7 cellular contexts compared by ENCODE assay signal in the genomic region with DNA sequence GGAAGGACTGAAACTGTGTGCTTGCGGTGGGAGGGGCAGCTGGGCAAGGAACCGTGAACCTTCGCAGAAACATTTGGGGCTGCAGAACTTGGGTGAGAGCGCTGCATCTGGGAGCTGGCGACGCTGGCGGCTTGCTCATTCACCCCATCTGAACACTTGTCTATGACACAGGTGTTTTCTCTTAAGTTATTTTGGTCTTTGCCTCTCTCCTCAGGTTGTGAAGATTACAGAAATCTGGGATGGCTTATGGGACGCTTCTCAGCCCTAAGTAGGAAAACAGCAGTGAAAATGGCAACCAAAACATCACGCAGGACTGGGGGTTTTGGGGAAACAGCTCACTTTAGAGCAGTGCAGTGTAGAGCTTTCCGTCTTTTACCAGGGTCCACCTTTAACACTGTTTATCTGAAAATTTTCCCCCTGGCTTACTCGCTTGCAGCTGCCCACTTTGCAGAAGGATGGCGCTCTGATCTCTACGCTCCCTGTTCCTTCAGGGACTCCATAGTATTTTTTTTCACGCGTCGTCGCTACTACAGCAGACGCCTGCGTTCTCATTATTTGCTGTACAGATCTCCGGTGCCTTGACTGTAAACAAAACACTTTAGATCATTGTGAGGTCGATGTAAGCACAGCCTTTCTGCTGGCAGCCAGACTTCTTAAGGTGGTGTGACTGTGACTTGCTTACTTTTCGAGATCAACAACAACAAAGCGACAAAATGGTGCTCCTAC. TPM values are rescaled to one million over a fixed set of nuclear protein-coding genes. Genes with fewer than 3 reads are reported as not detected.
DNase-seq lines count a peak whose midpoint lies in the region; ATAC-seq, FAIRE-seq and TF ChIP-seq lines count a peak whose summit lies in the region.

No MANE protein-coding gene starts in this region.

- ATAC-seq in HG03442 (IDR thresholded peaks at IDR 0.05; ENCODE audit: unreplicated experiment), result peak; percentile 27
- ATAC-seq in left colon, result peak; percentile 17
- peak; percentile 13 for ATAC-seq in stimulated activated naive CD8-positive, alpha-beta T cell treated with anti-CD3 and anti-CD28 coated beads, Interleukin-15, amount 100 ng/mL, for 72 hours

- no peak overlapping the region; the same call in 1 of the 2 replicates for H3K27ac ChIP-seq in SJSA1

- intact Hi-C loops in left colon (cut with DNase I, micrococcal nuclease), result no loop called here

- peaks cover 47% of the 10 kb centered on the region for H3K4me1 Mint-ChIP-seq in brain
- peaks cover 34% of the 10 kb centered on the region for H3K4me1 Mint-ChIP-seq in stimulated activated naive CD8-positive, alpha-beta T cell treated with anti-CD3 and anti-CD28 coated beads, Interleukin-15, amount 100 ng/mL, for 72 hours

- H3K4me3 Mint-ChIP-seq in brain, result peak overlapping the region; percentile 75 to 90 (median 81)
- peak overlapping the region; percentile 89 to 92 for H3K4me3 Mint-ChIP-seq in stimulated activated naive CD8-positive, alpha-beta T cell treated with anti-CD3 and anti-CD28 coated beads, Interleukin-15, amount 100 ng/mL, for 72 hours

- peaks cover 22% of the 10 kb centered on the region for H3K36me3 ChIP-seq in SJSA1

- H3K4me1 ChIP-seq in SJSA1 (replicated peaks), result peaks cover 34% of the 10 kb centered on the region

- H3K36me3 Mint-ChIP-seq in brain, result peaks cover 21% of the 10 kb centered on the region

- no peak for DNase-seq in GM12891 (ENCODE audit: insufficient read length, low spot score)
- peak in 1 of 2 experiments; percentile 46 for DNase-seq in SJSA1 (ENCODE audit: low read depth in 1 of 2, low spot score in 2 of 2)
- peak; percentile 72 to 75 for DNase-seq in left colon
- peak; percentile 32 to 48 for DNase-seq in stimulated activated naive CD8-positive, alpha-beta T cell treated with anti-CD3 and anti-CD28 coated beads, Interleukin-15, amount 100 ng/mL, for 72 hours
- DNase-seq in AG20443 (ENCODE audit: low spot score), result no peak

- no peaks in the 10 kb centered on the region for H3K27me3 ChIP-seq in SJSA1 (replicated peaks)

- peak; percentile 64 for TF ChIP-seq POLR2A in GM12891 (IDR thresholded peaks at IDR 0.05; ENCODE audit: low read depth, low read length)

- peaks cover 25% of the 10 kb centered on the region for H3K27me3 Mint-ChIP-seq in brain
- H3K27me3 Mint-ChIP-seq in stimulated activated naive CD8-positive, alpha-beta T cell treated with anti-CD3 and anti-CD28 coated beads, Interleukin-15, amount 100 ng/mL, for 72 hours, result no peaks in the 10 kb centered on the region

- H3K9me3 ChIP-seq in SJSA1 (replicated peaks), result no peaks in the 10 kb centered on the region

- H3K27ac Mint-ChIP-seq in brain, result peak overlapping the region; percentile 87 to 96 (median 94)
- H3K27ac Mint-ChIP-seq in stimulated activated naive CD8-positive, alpha-beta T cell treated with anti-CD3 and anti-CD28 coated beads, Interleukin-15, amount 100 ng/mL, for 72 hours, result peak overlapping the region; percentile 94 to 98

- FAIRE-seq in GM12891 (lab: Jason Lieb, UNC), result peak; percentile 86

- peak in 1 of 2 experiments; percentile 53 for TF ChIP-seq CTCF in brain (conservative IDR thresholded peaks at IDR 0.05)

- peak overlapping the region; percentile 28 for H3K4me3 ChIP-seq in SJSA1

- peaks cover 0 to 5% (median 0%) of the 10 kb centered on the region in 5 experiments for H3K9me3 Mint-ChIP-seq in brain
- no peaks in the 10 kb centered on the region for H3K9me3 Mint-ChIP-seq in stimulated activated naive CD8-positive, alpha-beta T cell treated with anti-CD3 and anti-CD28 coated beads, Interleukin-15, amount 100 ng/mL, for 72 hours

TF ChIP-seq in GM12891, 5 proteins besides CTCF, POLR2A, EP300 and RAD21:
- TF ChIP-seq POLR2AphosphoS5 (IDR thresholded peaks at IDR 0.05; ENCODE audit: low read depth, low read length) (peak; percentile 48; the same call in 1 of the 2 replicates), TAF1 (IDR thresholded peaks at IDR 0.05; ENCODE audit: low read depth, low read length) (peak; percentile 71), SPI1 (IDR thresholded peaks at IDR 0.05; ENCODE audit: low read depth, low read length) (0 out of 2 replicates have a peak, but pooled peaks have one; percentile 2), POU2F2 (IDR thresholded peaks at IDR 0.05; ENCODE audit: low read depth, low read length) (no peak; the same call in 1 of the 2 replicates), PAX5 (IDR thresholded peaks at IDR 0.05; ENCODE audit: insufficient read depth, low read length, severe bottlenecking) (peak; percentile 95)

RNA-seq across cellular contexts. Expression of gene CDKN1B, which starts 2.7 kb away (rescaled TPM):
- polyA plus RNA-seq in GM12891 (2012; ENCODE audit: low read depth, missing spikeins), result 11.8 TPM
- 42.8 and 44.8 TPM in 2 replicates for total RNA-seq in SJSA1 (2014; rRNA removed; shearing (Covaris generic))
- 81.4 TPM for polyA plus RNA-seq in brain (ENCODE audit: insufficient read depth, low read depth, low replicate concordance)
- 10 to 100 TPM; 38.0 to 53.3 TPM for total RNA-seq in left colon

RNA-seq across cellular contexts. Expression of gene GPR19, which starts 18.5 kb away (rescaled TPM):
- 1.4 TPM for polyA plus RNA-seq in GM12891 (2012; ENCODE audit: low read depth, missing spikeins)
- total RNA-seq in SJSA1 (2014; rRNA removed; shearing (Covaris generic)), result 0.78 and 1.8 TPM in 2 replicates
- polyA plus RNA-seq in brain (ENCODE audit: insufficient read depth, low read depth, low replicate concordance), result 11.3 TPM
- under 1 TPM; 0.34 to 0.37 TPM for total RNA-seq in left colon

Comparison
In these comparisons a context has a peak if more than half of its experiments do, and no peak if none do; other contexts are left out.
1. DNase-seq: peak in left colon (2 of 2) and stimulated activated naive CD8-positive, alpha-beta T cell treated with anti-CD3 and anti-CD28 coated beads, Interleukin-15, amount 100 ng/mL, for 72 hours (2 of 2); none in GM12891 (single experiment) and AG20443 (single experiment).
2. Peak in every context shown above with its lines, with median percentiles within 50 percentile points of each other: ATAC-seq.